In genomic region chr9:7009065-7009464, GRCh38 we compare ENCODE assay signal across 27 cellular contexts.
"Had no signal": no experiment of that assay in that cellular context is flagged by ENCODE, and none has a peak within 500 bp of the region (broad histone marks: within the 10 kb centered on the region; RNA-seq: fewer than 3 reads in every experiment).

No MANE protein-coding gene starts in this region.

- ATAC-seq: effector memory CD8-positive, alpha-beta T cell; esophagus mucosa; foreskin keratinocyte; gastrocnemius medialis; gastroesophageal sphincter; heart left ventricle had no signal

- DNase-seq: colonic mucosa; cortex of kidney; dermis blood vessel endothelial cell; dorsolateral prefrontal cortex; effector CD4-positive, alpha-beta T cell; effector CD8-positive, alpha-beta T cell; effector memory CD4-positive, alpha-beta T cell; effector memory CD8-positive, alpha-beta T cell; endodermal cell; erythroblast; esophagus squamous epithelium; foreskin fibroblast; foreskin keratinocyte; foreskin melanocyte; gastrocnemius medialis; glutamatergic neuron; head of caudate nucleus; heart right ventricle had no signal

- H3K27ac ChIP-seq: colonic mucosa, coronary artery, dorsolateral prefrontal cortex, epithelial cell of prostate, esophagus muscularis mucosa, esophagus squamous epithelium, foreskin keratinocyte, gastrocnemius medialis, gastroesophageal sphincter, heart left ventricle, heart right ventricle had no signal

- H3K4me1 ChIP-seq: colonic mucosa, esophagus muscularis mucosa, esophagus squamous epithelium, foreskin keratinocyte, gastrocnemius medialis, gastroesophageal sphincter had no signal

- H3K4me3 ChIP-seq: colonic mucosa, coronary artery, dorsolateral prefrontal cortex, esophagus muscularis mucosa, esophagus squamous epithelium, gastrocnemius medialis, gastroesophageal sphincter, heart left ventricle, heart right ventricle had no signal

- H3K9me3 ChIP-seq: colonic mucosa, esophagus muscularis mucosa, esophagus squamous epithelium, gastrocnemius medialis, gastroesophageal sphincter had no signal

- FAIRE-seq: colon, endothelial cell of umbilical vein, frontal cortex had no signal

- H3K27me3 ChIP-seq: colonic mucosa, dorsolateral prefrontal cortex, esophagus muscularis mucosa, esophagus squamous epithelium, foreskin keratinocyte, gastrocnemius medialis, gastroesophageal sphincter, heart left ventricle, heart right ventricle had no signal

- H3K36me3 ChIP-seq: colonic mucosa had no signal
